Comparison of ENCODE assay signal across 1 cellular context in genomic region chr11:75524576-75525432, GRCh38.
A peak's percentile ranks its signal among the peaks of the same experiment; 100 is the strongest.
TF ChIP-seq lines count a peak whose summit lies in the region.

No MANE protein-coding gene starts in this region.

TF ChIP-seq in HepG2, 621 proteins besides CTCF, POLR2A, EP300 and RAD21 (continued from another document and continues in another):
- TF ChIP-seq, protein P1, sequence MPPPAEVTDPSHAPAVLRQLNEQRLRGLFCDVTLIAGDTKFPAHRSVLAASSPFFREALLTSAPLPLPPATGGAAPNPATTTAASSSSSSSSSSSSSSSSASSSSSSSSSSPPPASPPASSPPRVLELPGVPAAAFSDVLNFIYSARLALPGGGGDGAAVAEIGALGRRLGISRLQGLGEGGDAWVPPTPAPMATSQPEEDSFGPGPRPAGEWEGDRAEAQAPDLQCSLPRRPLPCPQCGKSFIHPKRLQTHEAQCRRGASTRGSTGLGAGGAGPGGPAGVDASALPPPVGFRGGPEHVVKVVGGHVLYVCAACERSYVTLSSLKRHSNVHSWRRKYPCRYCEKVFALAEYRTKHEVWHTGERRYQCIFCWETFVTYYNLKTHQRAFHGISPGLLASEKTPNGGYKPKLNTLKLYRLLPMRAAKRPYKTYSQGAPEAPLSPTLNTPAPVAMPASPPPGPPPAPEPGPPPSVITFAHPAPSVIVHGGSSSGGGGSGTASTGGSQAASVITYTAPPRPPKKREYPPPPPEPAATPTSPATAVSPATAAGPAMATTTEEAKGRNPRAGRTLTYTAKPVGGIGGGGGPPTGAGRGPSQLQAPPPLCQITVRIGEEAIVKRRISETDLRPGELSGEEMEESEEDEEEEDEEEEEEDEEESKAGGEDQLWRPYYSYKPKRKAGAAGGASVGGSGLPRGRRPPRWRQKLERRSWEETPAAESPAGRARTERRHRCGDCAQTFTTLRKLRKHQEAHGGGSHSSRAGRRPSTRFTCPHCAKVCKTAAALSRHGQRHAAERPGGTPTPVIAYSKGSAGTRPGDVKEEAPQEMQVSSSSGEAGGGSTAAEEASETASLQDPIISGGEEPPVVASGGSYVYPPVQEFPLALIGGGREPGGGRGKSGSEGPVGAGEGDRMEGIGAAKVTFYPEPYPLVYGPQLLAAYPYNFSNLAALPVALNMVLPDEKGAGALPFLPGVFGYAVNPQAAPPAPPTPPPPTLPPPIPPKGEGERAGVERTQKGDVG (CRISPR knock-in tag; IDR thresholded peaks at IDR 0.05; ENCODE audit: borderline replicate concordance), result peak; percentile 44; the same call in 1 of the 2 replicates
- TF ChIP-seq KDM5A (IDR thresholded peaks at IDR 0.05; ENCODE audit: borderline replicate concordance, low read length), result no peak
- 0 out of 2 replicates have a peak, but pooled peaks have one; percentile 78 for TF ChIP-seq KLF15 (CRISPR knock-in tag; IDR thresholded peaks at IDR 0.05; ENCODE audit: borderline replicate concordance)
- TF ChIP-seq RNF2 (conservative IDR thresholded peaks at IDR 0.05; ENCODE audit: low read depth), result no peak
- no peak for TF ChIP-seq HMGA1 (CRISPR knock-in tag; conservative IDR thresholded peaks at IDR 0.05)
- TF ChIP-seq, protein P2, sequence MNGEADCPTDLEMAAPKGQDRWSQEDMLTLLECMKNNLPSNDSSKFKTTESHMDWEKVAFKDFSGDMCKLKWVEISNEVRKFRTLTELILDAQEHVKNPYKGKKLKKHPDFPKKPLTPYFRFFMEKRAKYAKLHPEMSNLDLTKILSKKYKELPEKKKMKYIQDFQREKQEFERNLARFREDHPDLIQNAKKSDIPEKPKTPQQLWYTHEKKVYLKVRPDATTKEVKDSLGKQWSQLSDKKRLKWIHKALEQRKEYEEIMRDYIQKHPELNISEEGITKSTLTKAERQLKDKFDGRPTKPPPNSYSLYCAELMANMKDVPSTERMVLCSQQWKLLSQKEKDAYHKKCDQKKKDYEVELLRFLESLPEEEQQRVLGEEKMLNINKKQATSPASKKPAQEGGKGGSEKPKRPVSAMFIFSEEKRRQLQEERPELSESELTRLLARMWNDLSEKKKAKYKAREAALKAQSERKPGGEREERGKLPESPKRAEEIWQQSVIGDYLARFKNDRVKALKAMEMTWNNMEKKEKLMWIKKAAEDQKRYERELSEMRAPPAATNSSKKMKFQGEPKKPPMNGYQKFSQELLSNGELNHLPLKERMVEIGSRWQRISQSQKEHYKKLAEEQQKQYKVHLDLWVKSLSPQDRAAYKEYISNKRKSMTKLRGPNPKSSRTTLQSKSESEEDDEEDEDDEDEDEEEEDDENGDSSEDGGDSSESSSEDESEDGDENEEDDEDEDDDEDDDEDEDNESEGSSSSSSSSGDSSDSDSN (CRISPR knock-in tag; IDR thresholded peaks at IDR 0.05), result no peak; the same call in 1 of the 2 replicates
- TF ChIP-seq FOXC1 (CRISPR knock-in tag; IDR thresholded peaks at IDR 0.05; ENCODE audit: borderline replicate concordance), result peak; percentile 66; the same call in 1 of the 2 replicates
- no peak for TF ChIP-seq ZMAT3 (CRISPR knock-in tag; conservative IDR thresholded peaks at IDR 0.05)
- TF ChIP-seq PRDM15 (CRISPR knock-in tag; IDR thresholded peaks at IDR 0.05), result no peak
- TF ChIP-seq ZIK1 (CRISPR knock-in tag; IDR thresholded peaks at IDR 0.05; ENCODE audit: borderline replicate concordance, low read depth), result 0 out of 2 replicates have a peak, but pooled peaks have one; percentile 20
- no peak for TF ChIP-seq NFIC (IDR thresholded peaks at IDR 0.05; ENCODE audit: low read length)
- peak; percentile 47; the same call in 1 of the 2 replicates for TF ChIP-seq ZNF709 (CRISPR knock-in tag; IDR thresholded peaks at IDR 0.05)
- TF ChIP-seq, protein P3, sequence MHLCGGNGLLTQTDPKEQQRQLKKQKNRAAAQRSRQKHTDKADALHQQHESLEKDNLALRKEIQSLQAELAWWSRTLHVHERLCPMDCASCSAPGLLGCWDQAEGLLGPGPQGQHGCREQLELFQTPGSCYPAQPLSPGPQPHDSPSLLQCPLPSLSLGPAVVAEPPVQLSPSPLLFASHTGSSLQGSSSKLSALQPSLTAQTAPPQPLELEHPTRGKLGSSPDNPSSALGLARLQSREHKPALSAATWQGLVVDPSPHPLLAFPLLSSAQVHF (CRISPR knock-in tag; IDR thresholded peaks at IDR 0.05), result no peak; the same call in 1 of the 2 replicates
- no peak for TF ChIP-seq TGIF2 (CRISPR knock-in tag; IDR thresholded peaks at IDR 0.05)
- TF ChIP-seq PTBP1 (IDR thresholded peaks at IDR 0.05; ENCODE audit: low read depth, low read length, poor library complexity, severe bottlenecking), result no peak
- TF ChIP-seq ZFP36 (IDR thresholded peaks at IDR 0.05; ENCODE audit: borderline replicate concordance, low read depth, low read length, partially characterized antibody), result no peak
- TF ChIP-seq ZNF615 (CRISPR knock-in tag; IDR thresholded peaks at IDR 0.05; ENCODE audit: borderline replicate concordance), result no peak
- TF ChIP-seq ZNF256 (CRISPR knock-in tag; conservative IDR thresholded peaks at IDR 0.05), result no peak
- no peak for TF ChIP-seq SP140L (CRISPR knock-in tag; IDR thresholded peaks at IDR 0.05; ENCODE audit: borderline replicate concordance)
- TF ChIP-seq KLF6 (CRISPR knock-in tag; IDR thresholded peaks at IDR 0.05), result no peak
- TF ChIP-seq HNRNPK (IDR thresholded peaks at IDR 0.05; ENCODE audit: low read depth, low read length, poor library complexity, severe bottlenecking), result peak; percentile 78
- TF ChIP-seq ZNF382 (CRISPR knock-in tag; IDR thresholded peaks at IDR 0.05; ENCODE audit: borderline replicate concordance), result no peak
- no peak for TF ChIP-seq MIER2 (CRISPR knock-in tag; IDR thresholded peaks at IDR 0.05)
- TF ChIP-seq MXD3 (CRISPR knock-in tag; IDR thresholded peaks at IDR 0.05), result 0 out of 2 replicates have a peak, but pooled peaks have one; percentile 4
- TF ChIP-seq EED (CRISPR knock-in tag; IDR thresholded peaks at IDR 0.05), result no peak
- peak; percentile 22; the same call in 1 of the 2 replicates for TF ChIP-seq PHF8 (CRISPR knock-in tag; IDR thresholded peaks at IDR 0.05)
- 0 out of 2 replicates have a peak, but pooled peaks have one; percentile 46 for TF ChIP-seq ZSCAN20 (CRISPR knock-in tag; IDR thresholded peaks at IDR 0.05; ENCODE audit: borderline replicate concordance)
- no peak for TF ChIP-seq ZBTB21 (CRISPR knock-in tag; IDR thresholded peaks at IDR 0.05)
- TF ChIP-seq SIN3A (IDR thresholded peaks at IDR 0.05; ENCODE audit: borderline replicate concordance, low read depth, low read length), result no peak
- no peak for TF ChIP-seq NFYC (CRISPR knock-in tag; IDR thresholded peaks at IDR 0.05)
- TF ChIP-seq ZNF598 (CRISPR knock-in tag; IDR thresholded peaks at IDR 0.05; ENCODE audit: borderline replicate concordance), result 0 out of 2 replicates have a peak, but pooled peaks have one; percentile 31
- TF ChIP-seq ZNF335 (CRISPR knock-in tag; IDR thresholded peaks at IDR 0.05), result no peak
- no peak for TF ChIP-seq ZNF672 (CRISPR knock-in tag; IDR thresholded peaks at IDR 0.05)
- no peak for TF ChIP-seq ZNF83 (CRISPR knock-in tag; IDR thresholded peaks at IDR 0.05; ENCODE audit: borderline replicate concordance)
- TF ChIP-seq, protein P4, sequence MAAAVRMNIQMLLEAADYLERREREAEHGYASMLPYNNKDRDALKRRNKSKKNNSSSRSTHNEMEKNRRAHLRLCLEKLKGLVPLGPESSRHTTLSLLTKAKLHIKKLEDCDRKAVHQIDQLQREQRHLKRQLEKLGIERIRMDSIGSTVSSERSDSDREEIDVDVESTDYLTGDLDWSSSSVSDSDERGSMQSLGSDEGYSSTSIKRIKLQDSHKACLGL (CRISPR knock-in tag; IDR thresholded peaks at IDR 0.05), result no peak
- TF ChIP-seq ZNF589 (CRISPR knock-in tag; conservative IDR thresholded peaks at IDR 0.05), result 0 out of 2 replicates have a peak, but pooled peaks have one; percentile 22
- TF ChIP-seq STAG1 (CRISPR knock-in tag; IDR thresholded peaks at IDR 0.05), result no peak
- TF ChIP-seq ZNF530 (CRISPR knock-in tag; IDR thresholded peaks at IDR 0.05; ENCODE audit: low read depth), result no peak
- TF ChIP-seq DNMT1 (CRISPR knock-in tag; IDR thresholded peaks at IDR 0.05), result 0 out of 2 replicates have a peak, but pooled peaks have one; percentile 56
- TF ChIP-seq SOX13 (IDR thresholded peaks at IDR 0.05), result no peak
- peak in 1 of 2 experiments; percentile 48; a peak in 2 of 4 replicates for TF ChIP-seq SOX13 (CRISPR knock-in tag; conservative IDR thresholded peaks at IDR 0.05 in 1 of 2, IDR thresholded peaks at IDR 0.05 in 1 of 2)
- TF ChIP-seq PHF20 (CRISPR knock-in tag; IDR thresholded peaks at IDR 0.05), result no peak
- no peak for TF ChIP-seq TERF1 (CRISPR knock-in tag; IDR thresholded peaks at IDR 0.05)
- 0 out of 2 replicates have a peak, but pooled peaks have one; percentile 34 for TF ChIP-seq HOXA3 (CRISPR knock-in tag; IDR thresholded peaks at IDR 0.05)
- peak; percentile 9; the same call in 1 of the 2 replicates for TF ChIP-seq ZFY (CRISPR knock-in tag; IDR thresholded peaks at IDR 0.05)
- TF ChIP-seq FOXP1 (IDR thresholded peaks at IDR 0.05), result no peak
- TF ChIP-seq FOXP1 (CRISPR knock-in tag; IDR thresholded peaks at IDR 0.05), result no peak
- TF ChIP-seq TARDBP (CRISPR knock-in tag; IDR thresholded peaks at IDR 0.05), result no peak
- TF ChIP-seq TAF1 (CRISPR knock-in tag; IDR thresholded peaks at IDR 0.05), result peak; percentile 22
- TF ChIP-seq, protein P5, sequence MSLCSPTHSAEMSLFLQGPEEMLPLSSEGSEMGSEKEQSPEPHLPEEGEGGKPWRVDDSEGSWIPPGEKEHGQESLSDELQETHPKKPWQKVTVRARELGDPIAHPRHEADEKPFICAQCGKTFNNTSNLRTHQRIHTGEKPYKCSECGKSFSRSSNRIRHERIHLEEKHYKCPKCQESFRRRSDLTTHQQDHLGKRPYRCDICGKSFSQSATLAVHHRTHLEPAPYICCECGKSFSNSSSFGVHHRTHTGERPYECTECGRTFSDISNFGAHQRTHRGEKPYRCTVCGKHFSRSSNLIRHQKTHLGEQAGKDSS (CRISPR knock-in tag; IDR thresholded peaks at IDR 0.05; ENCODE audit: borderline replicate concordance, low read depth), result no peak
- no peak for TF ChIP-seq RCOR2 (CRISPR knock-in tag; IDR thresholded peaks at IDR 0.05)
- TF ChIP-seq GTF2F1 (IDR thresholded peaks at IDR 0.05; ENCODE audit: low read length), result no peak
- no peak for TF ChIP-seq ZFP62 (CRISPR knock-in tag; IDR thresholded peaks at IDR 0.05)
- TF ChIP-seq KDM2A (CRISPR knock-in tag; IDR thresholded peaks at IDR 0.05; ENCODE audit: borderline replicate concordance, low read depth), result no peak
- no peak for TF ChIP-seq ZBED4 (CRISPR knock-in tag; IDR thresholded peaks at IDR 0.05; ENCODE audit: borderline replicate concordance)
